ENCODE assay signal across 8 cellular contexts in the genomic region with DNA sequence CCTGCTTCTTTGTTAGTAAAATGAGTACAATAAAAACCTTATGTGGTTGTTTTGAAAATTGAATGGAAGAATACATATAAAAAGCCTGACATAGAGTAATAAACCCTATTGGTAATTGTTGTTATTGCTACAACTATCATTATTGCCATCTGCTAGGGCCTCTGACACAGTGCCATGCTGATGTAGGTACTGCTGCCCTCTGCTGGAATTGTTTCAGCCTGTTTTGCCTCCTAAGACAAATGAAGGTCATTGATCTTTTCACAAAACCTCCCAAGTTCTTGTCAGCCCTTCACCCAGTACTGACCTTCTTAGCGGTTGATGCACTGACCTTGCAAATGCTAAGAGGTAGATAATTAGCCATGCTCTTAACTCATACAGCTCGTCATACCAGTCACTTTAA.
DNase-seq lines count a peak whose midpoint lies in the region; ATAC-seq lines count a peak whose summit lies in the region.

No MANE protein-coding gene starts in this region.

- peak; percentile 1 for DNase-seq in activated CD4-positive, alpha-beta T cell treated with anti-CD3 and anti-CD28 coated beads, Interleukin-2, amount 50 U/mL, for 1 hour
- no peak for DNase-seq in activated CD4-positive, alpha-beta T cell treated with anti-CD3 and anti-CD28 coated beads, Interleukin-2, amount 50 U/mL, for 4 hours
- DNase-seq in SHP77 treated with DMSO at 0.1 percent for 48 hours (lab: John Stamatoyannopoulos, UW) (peak; percentile 27), islet precursor cell (peak; percentile 61), NCI-H1930 (lab: John Stamatoyannopoulos, UW) (no peak), T-helper 1 cell (no peak), NCI-H1436 treated with DMSO at 0.1 percent for 48 hours (lab: John Stamatoyannopoulos, UW) (no peak)

- ATAC-seq in HG02973 (IDR thresholded peaks at IDR 0.05; ENCODE audit: unreplicated experiment) = peak; percentile 62

Comparison
In these comparisons a context has a peak if more than half of its experiments do, and no peak if none do; other contexts are left out.
1. DNase-seq: peak in activated CD4-positive, alpha-beta T cell treated with anti-CD3 and anti-CD28 coated beads, Interleukin-2, amount 50 U/mL, for 1 hour (single experiment), SHP77 treated with DMSO at 0.1 percent for 48 hours (single experiment) and islet precursor cell (single experiment); none in activated CD4-positive, alpha-beta T cell treated with anti-CD3 and anti-CD28 coated beads, Interleukin-2, amount 50 U/mL, for 4 hours (0 of 2), NCI-H1930 (0 of 2), T-helper 1 cell (0 of 5) and NCI-H1436 treated with DMSO at 0.1 percent for 48 hours (single experiment).